1 cellular context compared by ENCODE assay signal in the genomic region with DNA sequence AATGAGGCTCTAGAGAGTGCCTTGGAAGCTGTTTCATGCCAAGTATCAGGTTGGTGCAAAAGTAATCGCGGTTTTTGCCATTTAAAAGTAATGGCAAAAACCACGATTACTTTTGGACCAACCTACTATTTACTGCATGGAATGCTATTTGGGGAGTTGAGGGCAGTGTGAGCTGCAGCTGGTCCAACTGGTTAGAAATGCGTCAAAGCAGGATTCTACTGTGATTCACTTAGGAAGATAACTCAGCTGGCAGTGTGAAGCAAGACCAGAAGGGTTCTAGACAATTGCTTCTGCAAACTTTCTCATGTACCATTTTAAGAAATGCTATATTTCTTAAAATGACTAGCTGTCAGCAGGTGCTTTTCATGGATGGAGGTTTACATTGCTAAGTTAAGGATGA.
TF ChIP-seq lines count a peak whose summit lies in the region.

No MANE protein-coding gene starts in this region.

TF ChIP-seq in HepG2, 621 proteins besides CTCF, POLR2A, EP300 and RAD21:
- no peak for TF ChIP-seq RARG (CRISPR knock-in tag; IDR thresholded peaks at IDR 0.05; ENCODE audit: low read depth)
- TF ChIP-seq, protein P1, sequence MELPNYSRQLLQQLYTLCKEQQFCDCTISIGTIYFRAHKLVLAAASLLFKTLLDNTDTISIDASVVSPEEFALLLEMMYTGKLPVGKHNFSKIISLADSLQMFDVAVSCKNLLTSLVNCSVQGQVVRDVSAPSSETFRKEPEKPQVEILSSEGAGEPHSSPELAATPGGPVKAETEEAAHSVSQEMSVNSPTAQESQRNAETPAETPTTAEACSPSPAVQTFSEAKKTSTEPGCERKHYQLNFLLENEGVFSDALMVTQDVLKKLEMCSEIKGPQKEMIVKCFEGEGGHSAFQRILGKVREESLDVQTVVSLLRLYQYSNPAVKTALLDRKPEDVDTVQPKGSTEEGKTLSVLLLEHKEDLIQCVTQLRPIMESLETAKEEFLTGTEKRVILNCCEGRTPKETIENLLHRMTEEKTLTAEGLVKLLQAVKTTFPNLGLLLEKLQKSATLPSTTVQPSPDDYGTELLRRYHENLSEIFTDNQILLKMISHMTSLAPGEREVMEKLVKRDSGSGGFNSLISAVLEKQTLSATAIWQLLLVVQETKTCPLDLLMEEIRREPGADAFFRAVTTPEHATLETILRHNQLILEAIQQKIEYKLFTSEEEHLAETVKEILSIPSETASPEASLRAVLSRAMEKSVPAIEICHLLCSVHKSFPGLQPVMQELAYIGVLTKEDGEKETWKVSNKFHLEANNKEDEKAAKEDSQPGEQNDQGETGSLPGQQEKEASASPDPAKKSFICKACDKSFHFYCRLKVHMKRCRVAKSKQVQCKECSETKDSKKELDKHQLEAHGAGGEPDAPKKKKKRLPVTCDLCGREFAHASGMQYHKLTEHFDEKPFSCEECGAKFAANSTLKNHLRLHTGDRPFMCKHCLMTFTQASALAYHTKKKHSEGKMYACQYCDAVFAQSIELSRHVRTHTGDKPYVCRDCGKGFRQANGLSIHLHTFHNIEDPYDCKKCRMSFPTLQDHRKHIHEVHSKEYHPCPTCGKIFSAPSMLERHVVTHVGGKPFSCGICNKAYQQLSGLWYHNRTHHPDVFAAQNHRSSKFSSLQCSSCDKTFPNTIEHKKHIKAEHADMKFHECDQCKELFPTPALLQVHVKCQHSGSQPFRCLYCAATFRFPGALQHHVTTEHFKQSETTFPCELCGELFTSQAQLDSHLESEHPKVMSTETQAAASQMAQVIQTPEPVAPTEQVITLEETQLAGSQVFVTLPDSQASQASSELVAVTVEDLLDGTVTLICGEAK (IDR thresholded peaks at IDR 0.05) = peak; percentile 24; the same call in 1 of the 2 replicates
- TF ChIP-seq, protein P1 (CRISPR knock-in tag; IDR thresholded peaks at IDR 0.05) = no peak
